Comparison of ENCODE assay signal across 12 cellular contexts in the genomic region with DNA sequence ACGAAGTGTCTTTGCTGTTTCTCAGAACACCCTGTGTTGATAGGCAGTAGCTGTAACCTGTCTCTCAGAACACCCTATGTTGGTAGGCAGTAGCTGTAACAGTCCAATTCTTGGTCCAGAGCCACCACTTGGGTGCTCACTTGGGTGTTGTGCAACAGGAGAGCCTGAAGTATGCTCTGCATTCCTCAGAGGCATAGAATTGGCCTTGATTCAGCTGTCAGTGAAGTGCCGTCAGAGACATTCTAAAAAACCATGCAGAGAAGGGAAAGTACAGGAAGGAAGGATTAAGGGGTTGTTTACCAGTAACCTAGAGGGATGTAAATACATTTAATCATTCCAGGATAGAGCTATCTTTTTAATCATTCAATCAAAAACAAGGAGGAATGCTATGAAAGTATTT.
DNase-seq lines count a peak whose midpoint lies in the region; ATAC-seq and TF ChIP-seq lines count a peak whose summit lies in the region.
"Had no signal": no experiment of that assay in that cellular context is flagged by ENCODE, and none has a peak within 500 bp of the region (broad histone marks: within the 10 kb centered on the region; RNA-seq: fewer than 3 reads in every experiment).

No MANE protein-coding gene starts in this region.

- H3K27ac ChIP-seq in ACC112 (ENCODE audit: low read depth, low read length) (peak overlapping the region; percentile 44), right lobe of liver (no peak overlapping the region), spleen (no peak overlapping the region)
- H3K27ac ChIP-seq: C4-2B had no signal

- no peak overlapping the region for H3K4me3 Mint-ChIP-seq in central memory CD8-positive, alpha-beta T cell

- H3K9me3 Mint-ChIP-seq in central memory CD8-positive, alpha-beta T cell, result no peaks in the 10 kb centered on the region

- no peaks in the 10 kb centered on the region for H3K36me3 Mint-ChIP-seq in central memory CD8-positive, alpha-beta T cell (ENCODE audit: insufficient read depth)

- H3K4me3 ChIP-seq in ACC112 (ENCODE audit: low read depth, low read length), result no peak overlapping the region
- no peak overlapping the region for H3K4me3 ChIP-seq in right lobe of liver
- no peak overlapping the region for H3K4me3 ChIP-seq in spleen
- H3K4me3 ChIP-seq: breast epithelium had no signal

- peak overlapping the region; percentile 74 for H3K27ac Mint-ChIP-seq in central memory CD8-positive, alpha-beta T cell (ENCODE audit: low read depth)

- WGBS in right lobe of liver (ENCODE audit: insufficient coverage, low coverage, low lambda C conversion rate, missing lambda C conversion rate), result 62% methylated on average over 2 of the region's 2 CpGs
- 58 to 81% (median 71%) methylated on average over 2 of the region's 2 CpGs for WGBS in spleen, 5 donors

- TF ChIP-seq CTCF in right lobe of liver (IDR thresholded peaks at IDR 0.05), result peak in 1 of 4 donors; percentile 4
- no peak for TF ChIP-seq CTCF in spleen (IDR thresholded peaks at IDR 0.05 in 8 of 11, conservative IDR thresholded peaks at IDR 0.05 in 3 of 11)

- peak; percentile 86 for DNase-seq in M059J (ENCODE audit: low read depth)
- no peak for DNase-seq in central memory CD8-positive, alpha-beta T cell (ENCODE audit: low spot score in 2 of 2)
- no peak for DNase-seq in right lobe of liver
- no peak for DNase-seq in spleen
- no peak for DNase-seq in NCI-H2227 (lab: John Stamatoyannopoulos, UW; ENCODE audit: unreplicated experiment)
- DNase-seq: left colon; stimulated activated CD4-positive, alpha-beta T cell treated with anti-CD3 and anti-CD28 coated beads, Interleukin-1b, Interleukin-23, amount 100 ng/mL, for 48 hours had no signal

- no peaks in the 10 kb centered on the region for H3K79me2 ChIP-seq in ACC112 (ENCODE audit: control insufficient read depth, insufficient read depth, low read length, unreplicated experiment)

- intact Hi-C loops in right lobe of liver (cut with DNase I), result no loop called here
- intact Hi-C loops in spleen (cut with DNase I; ENCODE audit: low total_unique reads), result no loop called here

- H3K4me1 ChIP-seq in ACC112 (ENCODE audit: control insufficient read depth, insufficient read depth, low read length, unreplicated experiment), result peaks cover 10% of the 10 kb centered on the region
- peaks cover 0 to 4% (median 0%) of the 10 kb centered on the region in 4 donors for H3K4me1 ChIP-seq in right lobe of liver
- peaks cover 0 to 4% (median 0%) of the 10 kb centered on the region in 6 donors for H3K4me1 ChIP-seq in spleen
- H3K4me1 ChIP-seq: breast epithelium had no signal

- no peaks in the 10 kb centered on the region for H3K9me3 ChIP-seq in right lobe of liver
- H3K9me3 ChIP-seq in spleen, result peaks cover 0 to 8% (median 0%) of the 10 kb centered on the region in 8 donors
- H3K9me3 ChIP-seq: breast epithelium had no signal

- ATAC-seq in central memory CD8-positive, alpha-beta T cell (replicated peaks; ENCODE audit: extremely low read depth, poor library complexity, severe bottlenecking), result no peak
- ATAC-seq in right lobe of liver, result peak; percentile 61 to 74 (median 65)
- no peak for ATAC-seq in HG03571 (IDR thresholded peaks at IDR 0.05; ENCODE audit: unreplicated experiment)
- ATAC-seq in GM19324 (IDR thresholded peaks at IDR 0.05; ENCODE audit: low FRiP score, unreplicated experiment), result no peak
- ATAC-seq: left colon had no signal

- H3K36me3 ChIP-seq in ACC112 (ENCODE audit: insufficient read depth, low read length) (no peaks in the 10 kb centered on the region), right lobe of liver (no peaks in the 10 kb centered on the region), spleen (no peaks in the 10 kb centered on the region)
- H3K36me3 ChIP-seq: breast epithelium had no signal

- TF ChIP-seq POLR2A in right lobe of liver (IDR thresholded peaks at IDR 0.05) (no peak), spleen (IDR thresholded peaks at IDR 0.05) (no peak)

- H3K27me3 Mint-ChIP-seq in central memory CD8-positive, alpha-beta T cell, result peaks cover 14% of the 10 kb centered on the region

- H3K27me3 ChIP-seq in ACC112 (ENCODE audit: insufficient read depth, low read length) (no peaks in the 10 kb centered on the region), right lobe of liver (no peaks in the 10 kb centered on the region), spleen (replicated peaks in 1 of 7) (no peaks in the 10 kb centered on the region)
- H3K27me3 ChIP-seq: breast epithelium had no signal

- H3K4me1 Mint-ChIP-seq in central memory CD8-positive, alpha-beta T cell, result no peaks in the 10 kb centered on the region

- H2AFZ ChIP-seq in ACC112 (ENCODE audit: low read length, unreplicated experiment), result no peak overlapping the region

Comparison
In these comparisons a context has a peak if more than half of its experiments do, and no peak if none do; other contexts are left out.
1. ATAC-seq: peak in right lobe of liver (4 of 4); none in central memory CD8-positive, alpha-beta T cell (single experiment), HG03571 (single experiment) and GM19324 (single experiment).